In the genomic region with DNA sequence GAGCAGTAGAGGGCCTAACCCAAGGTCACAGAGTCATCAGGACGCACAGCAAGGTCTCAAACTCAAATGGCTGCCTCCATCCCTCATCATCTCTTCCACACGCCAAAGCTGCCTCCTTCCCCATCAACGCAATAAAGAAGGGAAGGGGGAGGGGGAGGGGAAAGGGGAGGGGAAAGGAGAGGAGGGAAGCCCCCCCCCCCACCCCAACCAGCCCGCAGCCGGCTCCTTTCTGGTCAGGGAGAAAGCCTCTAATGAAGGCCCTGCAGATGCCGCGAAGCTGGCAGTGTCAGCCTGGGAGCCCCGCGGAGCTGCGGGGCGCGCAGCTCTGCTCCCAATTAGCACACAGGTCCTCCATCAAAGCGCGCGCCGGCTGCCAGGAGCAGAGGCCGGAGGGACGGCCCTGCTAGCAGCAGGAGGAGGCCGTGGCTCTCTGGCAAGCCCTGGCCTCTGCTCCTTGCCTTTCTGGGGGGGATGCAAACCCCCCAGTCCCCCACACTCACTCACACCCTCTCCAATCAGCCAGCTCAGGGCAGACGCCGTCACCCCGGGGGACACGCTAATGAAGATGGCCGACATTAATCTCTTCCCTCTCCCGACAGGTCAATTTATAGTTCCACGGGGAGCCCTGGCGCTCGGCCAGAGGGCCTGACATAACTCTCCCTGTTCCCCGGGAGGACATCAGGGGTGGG, we compare ENCODE assay signal across 10 cellular contexts.
DNase-seq lines count a peak whose midpoint lies in the region; ATAC-seq, FAIRE-seq and TF ChIP-seq lines count a peak whose summit lies in the region.
"Had no signal": no experiment of that assay in that cellular context is flagged by ENCODE, and none has a peak within 500 bp of the region (broad histone marks: within the 10 kb centered on the region; RNA-seq: fewer than 3 reads in every experiment).

No MANE protein-coding gene starts in this region.

- no peak overlapping the region for H4K5ac ChIP-seq in H9 (ENCODE audit: insufficient read length, low read depth, low read length)
- peak overlapping the region; percentile 29 for H4K5ac ChIP-seq in H1 (ENCODE audit: insufficient read length, low read depth, low read length)

- H3K27me3 ChIP-seq in H9 (ENCODE audit: insufficient read depth, low read length) = no peaks in the 10 kb centered on the region
- H3K27me3 ChIP-seq in H1 (replicated peaks in 1 of 4; ENCODE audit: control insufficient read depth in 3 of 4, extremely low read depth in 1 of 4, insufficient read depth in 3 of 4, low read length in 3 of 4) = peaks cover 0 to 29% (median 18%) of the 10 kb centered on the region in 4 experiments; a peak in 5 of 7 replicates

- H2BK5ac ChIP-seq in H9 (ENCODE audit: insufficient read length, low read length) (no peak overlapping the region), H1 (ENCODE audit: low read depth, low read length) (peak overlapping the region; percentile 44; the same call in 1 of the 2 replicates)

- H2BK120ac ChIP-seq in H9 (ENCODE audit: low read depth, low read length, poor library complexity, severe bottlenecking) (no peak overlapping the region), H1 (replicated peaks; ENCODE audit: low read depth, low read length) (no peak overlapping the region)

- no peak for TF ChIP-seq CTCF in H9 (conservative IDR thresholded peaks at IDR 0.05)
- no peak for TF ChIP-seq CTCF in H1 (IDR thresholded peaks at IDR 0.05; ENCODE audit: control extremely low read depth in 1 of 3, insufficient read depth in 1 of 3, low read depth in 1 of 3, low read length in 3 of 3)

- peak overlapping the region in 2 of 3 experiments; percentile 85 to 95; a peak in 2 of 7 replicates for H3K27ac Mint-ChIP-seq in H9
- H3K27ac Mint-ChIP-seq in activated T-helper 2 cell treated with anti-CD3 and anti-CD28 coated beads, Interferon-gamma antibody, Interleukin-2, Interleukin-4, amounts not matched to agents 10 μg/mL and 5 μg/mL and 100 μg/mL, durations not matched to agents 14 hours and 24 hours and 36 hours = no peak overlapping the region
- H3K27ac Mint-ChIP-seq: activated CD4-positive, alpha-beta T cell treated with anti-CD3 and anti-CD28 coated beads, Interleukin-2, amount 10 ng/mL, durations not matched to agents 7 days and 5 days had no signal

- no peak overlapping the region for H2BK20ac ChIP-seq in H9 (ENCODE audit: low read depth, low read length, poor library complexity, severe bottlenecking)
- 0 out of 2 replicates have a peak overlapping the region, but pooled peaks have one; percentile 86 for H2BK20ac ChIP-seq in H1 (ENCODE audit: low read length)

- H3K14ac ChIP-seq in H9 (ENCODE audit: insufficient read depth, low read length) = no peak overlapping the region
- no peak overlapping the region for H3K14ac ChIP-seq in H1 (ENCODE audit: insufficient read length)

- no peak overlapping the region for H2BK15ac ChIP-seq in H9 (ENCODE audit: low read depth, low read length)
- peak overlapping the region; percentile 99 for H2BK15ac ChIP-seq in H1 (ENCODE audit: low read length)

- no peak for TF ChIP-seq EP300 in H1 (IDR thresholded peaks at IDR 0.05; ENCODE audit: borderline replicate concordance in 1 of 2, low read depth in 2 of 2, low read length in 2 of 2)

- no peaks in the 10 kb centered on the region for H3K36me3 ChIP-seq in H1 (ENCODE audit: control insufficient read depth in 2 of 4, insufficient read depth in 4 of 4, low read length in 3 of 4)

- H2AFZ ChIP-seq in H9 (ENCODE audit: low read length) (no peak overlapping the region), H1 (ENCODE audit: low read length) (peak overlapping the region; percentile 40; the same call in 1 of the 2 replicates)

- no peak overlapping the region for H3K56ac ChIP-seq in H9 (ENCODE audit: insufficient read length, low read depth, low read length)
- no peak overlapping the region for H3K56ac ChIP-seq in H1 (replicated peaks; ENCODE audit: insufficient read length, low read depth, low read length)

- peak overlapping the region; percentile 56 to 71 for H3K4me3 Mint-ChIP-seq in H9
- H3K4me3 Mint-ChIP-seq in activated T-helper 2 cell treated with anti-CD3 and anti-CD28 coated beads, Interferon-gamma antibody, Interleukin-2, Interleukin-4, amounts not matched to agents 10 μg/mL and 5 μg/mL and 100 μg/mL, durations not matched to agents 14 hours and 24 hours and 36 hours (ENCODE audit: low read depth) = no peak overlapping the region
- H3K4me3 Mint-ChIP-seq: activated CD4-positive, alpha-beta T cell treated with anti-CD3 and anti-CD28 coated beads, Interleukin-2, amount 10 ng/mL, durations not matched to agents 7 days and 5 days had no signal

- no peak overlapping the region for H4K8ac ChIP-seq in H9 (replicated peaks; ENCODE audit: insufficient read length, low read depth, low read length)
- peak overlapping the region; percentile 86 for H4K8ac ChIP-seq in H1 (ENCODE audit: extremely low read depth, insufficient read depth, low read length)

- no peaks in the 10 kb centered on the region; a peak in 1 of 5 replicates for H3K9me3 Mint-ChIP-seq in H9
- H3K9me3 Mint-ChIP-seq in activated T-helper 2 cell treated with anti-CD3 and anti-CD28 coated beads, Interferon-gamma antibody, Interleukin-2, Interleukin-4, amounts not matched to agents 10 μg/mL and 5 μg/mL and 100 μg/mL, durations not matched to agents 14 hours and 24 hours and 36 hours = no peaks in the 10 kb centered on the region
- H3K9me3 Mint-ChIP-seq: activated CD4-positive, alpha-beta T cell treated with anti-CD3 and anti-CD28 coated beads, Interleukin-2, amount 10 ng/mL, durations not matched to agents 7 days and 5 days had no signal

- H3K4ac ChIP-seq in H9 (ENCODE audit: low read depth, low read length) (no peak overlapping the region), H1 (replicated peaks; ENCODE audit: insufficient read length, low read depth, low read length) (peak overlapping the region; percentile 54)

- no CpG with 5 or more reads among the region's 29 CpGs for WGBS in H9 (ENCODE audit: extremely low coverage, insufficient read length, low lambda C conversion rate)
- 16% methylated on average over 25 of the region's 29 CpGs; no CpG with 5 or more reads in 1 of the 2 experiments for WGBS in H1 (ENCODE audit: extremely low coverage in 1 of 2, insufficient coverage in 1 of 2, insufficient read length in 1 of 2, insufficient replicate concordance in 2 of 2, low coverage in 1 of 2, low lambda C conversion rate in 2 of 2, missing lambda C conversion rate in 1 of 2), 2 experiments

- no peak overlapping the region for H2AK5ac ChIP-seq in H9 (ENCODE audit: insufficient read length, low read length)
- H2AK5ac ChIP-seq in H1 (ENCODE audit: low read depth, low read length) = peak overlapping the region; percentile 93; the same call in 1 of the 2 replicates

- H3K36me3 Mint-ChIP-seq in H9 (ENCODE audit: insufficient read depth in 1 of 3, low read depth in 3 of 3) = no peaks in the 10 kb centered on the region
- no peaks in the 10 kb centered on the region for H3K36me3 Mint-ChIP-seq in activated T-helper 2 cell treated with anti-CD3 and anti-CD28 coated beads, Interferon-gamma antibody, Interleukin-2, Interleukin-4, amounts not matched to agents 10 μg/mL and 5 μg/mL and 100 μg/mL, durations not matched to agents 14 hours and 24 hours and 36 hours (ENCODE audit: low read depth)

- H4K20me1 ChIP-seq in H9 (ENCODE audit: control insufficient read depth, insufficient read depth, insufficient read length) (no peaks in the 10 kb centered on the region), H1 (replicated peaks in 1 of 2; ENCODE audit: control insufficient read depth in 1 of 2, insufficient read depth in 2 of 2, low read length in 2 of 2) (peaks cover 6% of the 10 kb centered on the region in 2 experiments)

- intact Hi-C loops in activated T-helper 2 cell treated with anti-CD3 and anti-CD28 coated beads, Interferon-gamma antibody, Interleukin-2, Interleukin-4, amounts not matched to agents 10 μg/mL and 5 μg/mL and 100 μg/mL, durations not matched to agents 14 hours and 24 hours and 36 hours (cut with micrococcal nuclease) = no loop called here

- FAIRE-seq in H1 (lab: Jason Lieb, UNC) = no peak
- FAIRE-seq: colon had no signal

- H3K9me3 ChIP-seq in H9 (ENCODE audit: control insufficient read depth, low read depth, low read length) (no peaks in the 10 kb centered on the region), H1 (ENCODE audit: insufficient read depth in 2 of 2, low read depth in 1 of 2, low read length in 1 of 2) (no peaks in the 10 kb centered on the region)

- ATAC-seq in HG02588 (IDR thresholded peaks at IDR 0.05; ENCODE audit: unreplicated experiment) = no peak

- H3K18ac ChIP-seq in H9 (ENCODE audit: insufficient read length, low read depth, low read length) (no peak overlapping the region), H1 (ENCODE audit: extremely low read depth, low read length) (peak overlapping the region; percentile 93; the same call in 1 of the 2 replicates)

- no peak overlapping the region for H3K9ac ChIP-seq in H9 (ENCODE audit: extremely low read depth, insufficient read length, low read length)
- 0 out of 7 replicates have a peak overlapping the region, but pooled peaks of 3 of the 4 experiments have one; percentile 2 to 13 (median 12) for H3K9ac ChIP-seq in H1 (replicated peaks in 1 of 4; ENCODE audit: extremely low read depth in 1 of 4, low read depth in 3 of 4, low read length in 3 of 4)

- H3K23ac ChIP-seq in H9 (ENCODE audit: insufficient read length, low read depth, low read length) (no peak overlapping the region), H1 (ENCODE audit: insufficient read length) (no peak overlapping the region)

- H4K91ac ChIP-seq in H9 (ENCODE audit: insufficient read length, low read depth, low read length) (no peak overlapping the region), H1 (replicated peaks; ENCODE audit: insufficient read length, low read length) (peak overlapping the region; percentile 80)

- H3K4me1 ChIP-seq in H9 (ENCODE audit: insufficient read depth, low read length) (no peaks in the 10 kb centered on the region), H1 (replicated peaks in 1 of 4; ENCODE audit: control insufficient read depth in 3 of 4, insufficient read depth in 4 of 4, low read length in 3 of 4) (peaks cover 0 to 21% (median 14%) of the 10 kb centered on the region in 4 experiments; a peak in 6 of 7 replicates)

- H3K79me1 ChIP-seq in H9 (ENCODE audit: insufficient read depth, low read depth, low read length, poor library complexity, severe bottlenecking) (no peaks in the 10 kb centered on the region), H1 (ENCODE audit: low read depth, low read length) (peaks cover 13% of the 10 kb centered on the region)

- TF ChIP-seq POLR2A in H1 (IDR thresholded peaks at IDR 0.05; ENCODE audit: control extremely low read depth in 1 of 2, low read depth in 2 of 2, low read length in 2 of 2) = no peak

- H3K4me2 ChIP-seq in H9 (ENCODE audit: insufficient read depth, insufficient read length, low read length) = peak overlapping the region; percentile 26
- peak overlapping the region; percentile 69 to 90 for H3K4me2 ChIP-seq in H1 (ENCODE audit: insufficient read depth in 1 of 2, low read depth in 2 of 2, low read length in 2 of 2)

- H3K79me2 ChIP-seq in H9 (ENCODE audit: insufficient read depth, low read length) (no peaks in the 10 kb centered on the region; the same call in 1 of the 2 replicates), H1 (ENCODE audit: control insufficient read depth in 1 of 2, insufficient read depth in 2 of 2, low read length in 2 of 2) (peaks cover 0 to 15% of the 10 kb centered on the region in 2 experiments; a peak in 1 of 4 replicates)

- H3T11ph ChIP-seq in H9 (ENCODE audit: low read length) = no peak overlapping the region

- H3K23me2 ChIP-seq in H9 (ENCODE audit: insufficient read length, low read depth, low read length, poor library complexity, severe bottlenecking) = peaks cover 6% of the 10 kb centered on the region
- H3K23me2 ChIP-seq in H1 (ENCODE audit: low read depth, low read length) = peaks cover 5% of the 10 kb centered on the region; the same call in 1 of the 2 replicates

- H3K4me3 ChIP-seq in H1 (ENCODE audit: extremely low read depth in 1 of 4, insufficient read depth in 2 of 4, low read depth in 3 of 4, low read length in 4 of 4) = peak overlapping the region; percentile 36 to 59 (median 42)

- POLR2A ChIA-PET in H1 (lab: Charles Lee; ENCODE audit: partially characterized antibody) = interaction anchor here (0.9 to 1.0 kb wide), 2 partner anchors 36 to 57 kb away, joined by 3 to 4 read pairs; no protein-coding TSS in a partner anchor

- H3K4me1 Mint-ChIP-seq in H9 = peaks cover 25 to 38% of the 10 kb centered on the region in 2 experiments
- H3K4me1 Mint-ChIP-seq in activated T-helper 2 cell treated with anti-CD3 and anti-CD28 coated beads, Interferon-gamma antibody, Interleukin-2, Interleukin-4, amounts not matched to agents 10 μg/mL and 5 μg/mL and 100 μg/mL, durations not matched to agents 14 hours and 24 hours and 36 hours (ENCODE audit: low read depth) = peaks cover 3% of the 10 kb centered on the region

- peak; percentile 60 for DNase-seq in H9
- DNase-seq in NCI-H2171 treated with DMSO at 0.1 percent for 48 hours (lab: John Stamatoyannopoulos, UW) = peak; percentile 77
- peak in 1 of 2 experiments; percentile 73 for DNase-seq in H1 (ENCODE audit: low read depth in 1 of 2, low spot score in 2 of 2)
- DNase-seq in pons (ENCODE audit: low spot score) = peak; percentile 19
- no peak for DNase-seq in activated T-helper 2 cell treated with anti-CD3 and anti-CD28 coated beads, Interferon-gamma antibody, Interleukin-2, Interleukin-4, amounts not matched to agents 10 μg/mL and 5 μg/mL and 100 μg/mL, durations not matched to agents 14 hours and 24 hours and 36 hours (ENCODE audit: low spot score)
- DNase-seq in central memory CD4-positive, alpha-beta T cell = no peak
- DNase-seq: activated CD4-positive, alpha-beta T cell treated with anti-CD3 and anti-CD28 coated beads, Interleukin-2, amount 10 ng/mL, durations not matched to agents 7 days and 5 days; activated gamma-delta T cell had no signal

- no peak overlapping the region for H2BK12ac ChIP-seq in H9 (ENCODE audit: insufficient read length, low read depth, low read length)
- H2BK12ac ChIP-seq in H1 (ENCODE audit: low read depth, low read length) = peak overlapping the region; percentile 87; the same call in 1 of the 2 replicates

- CTCF ChIA-PET in H1 (lab: Charles Lee; ENCODE audit: partially characterized antibody) = interaction anchor here (0.8 to 3.3 kb wide), 3 partner anchors 12 to 96 kb away, joined by 3 to 20 read pairs (median 3); no protein-coding TSS in a partner anchor

- no peak overlapping the region for H3K27ac ChIP-seq in H9 (ENCODE audit: insufficient read length, low read depth, low read length)
- no peak overlapping the region for H3K27ac ChIP-seq in H1 (ENCODE audit: low read depth, low read length)

- peaks cover 34% of the 10 kb centered on the region for H3K27me3 Mint-ChIP-seq in H9 (ENCODE audit: low read depth)
- peaks cover 18% of the 10 kb centered on the region for H3K27me3 Mint-ChIP-seq in activated T-helper 2 cell treated with anti-CD3 and anti-CD28 coated beads, Interferon-gamma antibody, Interleukin-2, Interleukin-4, amounts not matched to agents 10 μg/mL and 5 μg/mL and 100 μg/mL, durations not matched to agents 14 hours and 24 hours and 36 hours (ENCODE audit: low read depth)

- no peak for TF ChIP-seq RAD21 in H1 (IDR thresholded peaks at IDR 0.05 in 1 of 2, conservative IDR thresholded peaks at IDR 0.05 in 1 of 2; ENCODE audit: low read depth in 2 of 2, low read length in 2 of 2)

Comparison
In these comparisons a context has a peak if more than half of its experiments do, and no peak if none do; other contexts are left out.
1. DNase-seq: peak in H9 (single experiment), NCI-H2171 treated with DMSO at 0.1 percent for 48 hours (single experiment) and pons (single experiment); none in activated T-helper 2 cell treated with anti-CD3 and anti-CD28 coated beads, Interferon-gamma antibody, Interleukin-2, Interleukin-4, amounts not matched to agents 10 μg/mL and 5 μg/mL and 100 μg/mL, durations not matched to agents 14 hours and 24 hours and 36 hours (single experiment) and central memory CD4-positive, alpha-beta T cell (single experiment).